Comparison of ENCODE assay signal across 1 cellular context in the genomic region with DNA sequence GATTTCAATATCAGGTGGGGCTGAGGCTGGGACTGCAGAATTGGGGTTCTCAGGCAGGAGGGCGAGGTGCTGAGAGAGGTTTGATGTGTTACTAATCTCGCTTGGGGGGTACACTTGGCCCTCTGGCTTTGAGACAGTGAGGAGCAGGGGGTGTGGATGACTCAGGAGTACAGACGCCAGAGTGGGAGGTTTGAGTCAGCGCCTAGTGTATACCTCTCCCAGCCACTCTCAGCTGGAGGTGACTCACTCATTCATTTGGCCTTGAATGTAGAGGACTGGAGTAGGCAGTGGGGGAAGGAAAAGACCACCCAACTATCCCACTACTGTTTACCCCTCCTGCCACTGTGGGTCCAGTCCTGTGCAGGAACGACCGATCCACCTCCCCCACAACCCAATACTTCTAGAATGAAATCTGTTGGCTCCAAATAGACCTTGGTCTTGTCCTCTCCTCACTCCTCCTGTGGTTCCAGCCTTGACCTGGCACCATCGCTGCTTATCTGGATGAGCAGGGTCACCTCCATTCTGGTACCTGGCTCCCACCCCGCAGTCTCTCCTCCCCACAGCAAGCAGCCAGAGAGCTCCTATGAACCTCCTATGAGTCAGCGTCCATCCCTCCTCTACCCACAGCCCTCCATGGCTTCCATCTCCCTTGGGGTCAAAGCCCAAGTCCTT.
TF ChIP-seq lines count a peak whose summit lies in the region.

No MANE protein-coding gene starts in this region.

TF ChIP-seq in WTC11, 78 proteins besides CTCF, POLR2A, EP300 and RAD21 (continued from another document):
- TF ChIP-seq, protein P1, sequence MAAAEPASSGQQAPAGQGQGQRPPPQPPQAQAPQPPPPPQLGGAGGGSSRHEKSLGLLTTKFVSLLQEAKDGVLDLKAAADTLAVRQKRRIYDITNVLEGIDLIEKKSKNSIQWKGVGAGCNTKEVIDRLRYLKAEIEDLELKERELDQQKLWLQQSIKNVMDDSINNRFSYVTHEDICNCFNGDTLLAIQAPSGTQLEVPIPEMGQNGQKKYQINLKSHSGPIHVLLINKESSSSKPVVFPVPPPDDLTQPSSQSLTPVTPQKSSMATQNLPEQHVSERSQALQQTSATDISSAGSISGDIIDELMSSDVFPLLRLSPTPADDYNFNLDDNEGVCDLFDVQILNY (CRISPR knock-in tag; IDR thresholded peaks at IDR 0.05): no peak
- TF ChIP-seq ZNF219 (CRISPR knock-in tag; IDR thresholded peaks at IDR 0.05; ENCODE audit: borderline replicate concordance) (no peak), MYBL2 (CRISPR knock-in tag; IDR thresholded peaks at IDR 0.05) (no peak), MAX (CRISPR knock-in tag; IDR thresholded peaks at IDR 0.05) (no peak), GRHL2 (CRISPR knock-in tag; IDR thresholded peaks at IDR 0.05; ENCODE audit: insufficient replicate concordance, severe bottlenecking) (no peak), GABPB1 (CRISPR knock-in tag; IDR thresholded peaks at IDR 0.05) (no peak), ESRRA (CRISPR knock-in tag; IDR thresholded peaks at IDR 0.05; ENCODE audit: borderline replicate concordance) (no peak), FOXJ3 (CRISPR knock-in tag; IDR thresholded peaks at IDR 0.05; ENCODE audit: borderline replicate concordance) (no peak), SOX15 (CRISPR knock-in tag; IDR thresholded peaks at IDR 0.05) (no peak), NR3C1 (CRISPR knock-in tag; conservative IDR thresholded peaks at IDR 0.05; ENCODE audit: low read depth) (no peak), ZNF532 (CRISPR knock-in tag; IDR thresholded peaks at IDR 0.05; ENCODE audit: borderline replicate concordance) (no peak), NFATC4 (CRISPR knock-in tag; IDR thresholded peaks at IDR 0.05) (no peak)
- TF ChIP-seq, protein P2, sequence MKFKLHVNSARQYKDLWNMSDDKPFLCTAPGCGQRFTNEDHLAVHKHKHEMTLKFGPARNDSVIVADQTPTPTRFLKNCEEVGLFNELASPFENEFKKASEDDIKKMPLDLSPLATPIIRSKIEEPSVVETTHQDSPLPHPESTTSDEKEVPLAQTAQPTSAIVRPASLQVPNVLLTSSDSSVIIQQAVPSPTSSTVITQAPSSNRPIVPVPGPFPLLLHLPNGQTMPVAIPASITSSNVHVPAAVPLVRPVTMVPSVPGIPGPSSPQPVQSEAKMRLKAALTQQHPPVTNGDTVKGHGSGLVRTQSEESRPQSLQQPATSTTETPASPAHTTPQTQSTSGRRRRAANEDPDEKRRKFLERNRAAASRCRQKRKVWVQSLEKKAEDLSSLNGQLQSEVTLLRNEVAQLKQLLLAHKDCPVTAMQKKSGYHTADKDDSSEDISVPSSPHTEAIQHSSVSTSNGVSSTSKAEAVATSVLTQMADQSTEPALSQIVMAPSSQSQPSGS (CRISPR knock-in tag; IDR thresholded peaks at IDR 0.05; ENCODE audit: borderline replicate concordance, low read depth): no peak
- TF ChIP-seq, protein P3, sequence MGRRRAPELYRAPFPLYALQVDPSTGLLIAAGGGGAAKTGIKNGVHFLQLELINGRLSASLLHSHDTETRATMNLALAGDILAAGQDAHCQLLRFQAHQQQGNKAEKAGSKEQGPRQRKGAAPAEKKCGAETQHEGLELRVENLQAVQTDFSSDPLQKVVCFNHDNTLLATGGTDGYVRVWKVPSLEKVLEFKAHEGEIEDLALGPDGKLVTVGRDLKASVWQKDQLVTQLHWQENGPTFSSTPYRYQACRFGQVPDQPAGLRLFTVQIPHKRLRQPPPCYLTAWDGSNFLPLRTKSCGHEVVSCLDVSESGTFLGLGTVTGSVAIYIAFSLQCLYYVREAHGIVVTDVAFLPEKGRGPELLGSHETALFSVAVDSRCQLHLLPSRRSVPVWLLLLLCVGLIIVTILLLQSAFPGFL (CRISPR knock-in tag; IDR thresholded peaks at IDR 0.05; ENCODE audit: borderline replicate concordance): no peak
- TF ChIP-seq, protein P4, sequence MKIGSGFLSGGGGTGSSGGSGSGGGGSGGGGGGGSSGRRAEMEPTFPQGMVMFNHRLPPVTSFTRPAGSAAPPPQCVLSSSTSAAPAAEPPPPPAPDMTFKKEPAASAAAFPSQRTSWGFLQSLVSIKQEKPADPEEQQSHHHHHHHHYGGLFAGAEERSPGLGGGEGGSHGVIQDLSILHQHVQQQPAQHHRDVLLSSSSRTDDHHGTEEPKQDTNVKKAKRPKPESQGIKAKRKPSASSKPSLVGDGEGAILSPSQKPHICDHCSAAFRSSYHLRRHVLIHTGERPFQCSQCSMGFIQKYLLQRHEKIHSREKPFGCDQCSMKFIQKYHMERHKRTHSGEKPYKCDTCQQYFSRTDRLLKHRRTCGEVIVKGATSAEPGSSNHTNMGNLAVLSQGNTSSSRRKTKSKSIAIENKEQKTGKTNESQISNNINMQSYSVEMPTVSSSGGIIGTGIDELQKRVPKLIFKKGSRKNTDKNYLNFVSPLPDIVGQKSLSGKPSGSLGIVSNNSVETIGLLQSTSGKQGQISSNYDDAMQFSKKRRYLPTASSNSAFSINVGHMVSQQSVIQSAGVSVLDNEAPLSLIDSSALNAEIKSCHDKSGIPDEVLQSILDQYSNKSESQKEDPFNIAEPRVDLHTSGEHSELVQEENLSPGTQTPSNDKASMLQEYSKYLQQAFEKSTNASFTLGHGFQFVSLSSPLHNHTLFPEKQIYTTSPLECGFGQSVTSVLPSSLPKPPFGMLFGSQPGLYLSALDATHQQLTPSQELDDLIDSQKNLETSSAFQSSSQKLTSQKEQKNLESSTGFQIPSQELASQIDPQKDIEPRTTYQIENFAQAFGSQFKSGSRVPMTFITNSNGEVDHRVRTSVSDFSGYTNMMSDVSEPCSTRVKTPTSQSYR (CRISPR knock-in tag; IDR thresholded peaks at IDR 0.05): no peak
